ENCODE assay signal across 13 cellular contexts in the genomic region with DNA sequence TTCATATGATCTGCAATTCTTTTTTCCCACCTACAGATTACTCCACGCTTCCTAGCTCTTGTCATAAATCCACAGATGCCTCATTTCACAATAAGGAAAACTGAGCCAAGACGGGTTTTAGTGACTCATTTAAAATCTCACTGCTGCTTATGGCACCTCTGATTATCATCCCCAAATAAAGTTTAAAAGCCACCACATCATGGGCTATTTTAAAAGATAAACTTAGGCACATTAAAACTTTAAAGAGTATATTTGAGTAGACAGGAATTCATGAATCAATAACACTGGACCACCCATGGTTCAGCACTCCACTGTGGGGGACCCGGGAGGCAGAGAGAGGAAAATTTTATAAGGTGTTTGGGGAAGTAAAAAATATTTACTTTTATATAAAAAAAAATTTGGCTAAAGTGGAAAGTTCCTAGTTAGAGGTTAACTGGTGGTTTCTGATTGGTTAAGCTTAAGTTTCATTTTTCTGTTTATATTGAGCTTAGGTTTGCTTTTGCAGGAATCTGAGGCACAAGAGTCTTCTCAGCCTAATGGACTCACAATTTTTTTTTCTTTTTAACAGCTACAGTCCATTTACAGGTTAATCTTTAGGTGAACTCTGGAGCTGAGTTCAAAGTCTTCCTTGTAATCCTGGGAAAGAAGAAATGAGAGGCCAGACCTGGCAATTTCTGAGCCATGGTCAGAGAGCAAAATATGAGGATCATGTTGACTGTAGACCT. TPM values are rescaled to one million over a fixed set of nuclear protein-coding genes. Genes with fewer than 3 reads are reported as not detected.
DNase-seq lines count a peak whose midpoint lies in the region; ATAC-seq, FAIRE-seq and TF ChIP-seq lines count a peak whose summit lies in the region.
"Had no signal": no experiment of that assay in that cellular context is flagged by ENCODE, and none has a peak within 500 bp of the region (broad histone marks: within the 10 kb centered on the region; RNA-seq: fewer than 3 reads in every experiment).

No MANE protein-coding gene starts in this region.

- H3K27me3 ChIP-seq in astrocyte (ENCODE audit: insufficient read depth, low read length) (peaks cover 5% of the 10 kb centered on the region), stomach (no peaks in the 10 kb centered on the region)
- no peaks in the 10 kb centered on the region for H3K27me3 ChIP-seq in CD4-positive, alpha-beta T cell (ENCODE audit: control insufficient read depth, insufficient read depth, low read length)
- H3K27me3 ChIP-seq: transverse colon had no signal

- H3K27ac ChIP-seq in astrocyte (ENCODE audit: low read depth, low read length), result no peak overlapping the region
- peak overlapping the region in 3 of 5 donors; percentile 2 to 51 (median 35) for H3K27ac ChIP-seq in stomach
- H3K27ac ChIP-seq in CD4-positive, alpha-beta T cell (ENCODE audit: low read depth, low read length), result no peak overlapping the region

- H3K4me2 ChIP-seq in astrocyte (ENCODE audit: low read length), result peak overlapping the region; percentile 35

- DNase-seq in HCEC 1CT (peak; percentile 77), astrocyte (ENCODE audit: low read depth) (peak; percentile 65), iris pigment epithelial cell (ENCODE audit: low read depth) (peak; percentile 65), stomach (no peak), NCI-H526 treated with DMSO at 0.1 percent for 48 hours (lab: John Stamatoyannopoulos, UW) (no peak), NCI-H1436 (lab: John Stamatoyannopoulos, UW) (no peak)
- DNase-seq in CD4-positive, alpha-beta T cell, result no peak
- DNase-seq: dermis blood vessel endothelial cell, left cardiac atrium, MV-4-11, transverse colon had no signal

- POLR2A ChIA-PET in CD4-positive, alpha-beta T cell (lab: Charles Lee), result no interaction called here

- H3K27ac Mint-ChIP-seq in astrocyte (ENCODE audit: unreplicated experiment), result no peak overlapping the region
- H3K27ac Mint-ChIP-seq in CD4-positive, alpha-beta T cell, result no peak overlapping the region

- H3K9ac ChIP-seq in astrocyte (ENCODE audit: low read length), result no peak overlapping the region

- H3K4me3 ChIP-seq in astrocyte (ENCODE audit: insufficient read depth, low read depth, low read length), result no peak overlapping the region
- no peak overlapping the region for H3K4me3 ChIP-seq in stomach
- H3K4me3 ChIP-seq: GM12878, transverse colon had no signal

- no peaks in the 10 kb centered on the region for H3K79me2 ChIP-seq in astrocyte (ENCODE audit: insufficient read depth, low read length)

- WGBS in stomach, 5 donors, result 9 to 17% (median 13%) methylated on average over 3 of the region's 3 CpGs

- no peak for FAIRE-seq in astrocyte (lab: Jason Lieb, UNC)
- FAIRE-seq: GM12878 had no signal

- TF ChIP-seq CTCF in astrocyte (IDR thresholded peaks at IDR 0.05; ENCODE audit: insufficient read depth, low read depth, low read length), result no peak
- TF ChIP-seq CTCF in stomach (IDR thresholded peaks at IDR 0.05), result no peak
- TF ChIP-seq CTCF in CD4-positive, alpha-beta T cell (IDR thresholded peaks at IDR 0.05), result no peak

- no peaks in the 10 kb centered on the region for H3K36me3 Mint-ChIP-seq in astrocyte (ENCODE audit: low read depth, unreplicated experiment)
- no peaks in the 10 kb centered on the region for H3K36me3 Mint-ChIP-seq in CD4-positive, alpha-beta T cell (ENCODE audit: low read depth)

- no peak overlapping the region for H3K4me3 Mint-ChIP-seq in astrocyte (ENCODE audit: unreplicated experiment)
- no peak overlapping the region for H3K4me3 Mint-ChIP-seq in CD4-positive, alpha-beta T cell

- peaks cover 2% of the 10 kb centered on the region for H3K27me3 Mint-ChIP-seq in astrocyte (ENCODE audit: low read depth, unreplicated experiment)
- H3K27me3 Mint-ChIP-seq in CD4-positive, alpha-beta T cell, result peaks cover 18% of the 10 kb centered on the region

- H3K36me3 ChIP-seq in astrocyte (ENCODE audit: insufficient read depth, low read length), result no peaks in the 10 kb centered on the region
- H3K36me3 ChIP-seq in stomach, result no peaks in the 10 kb centered on the region
- H3K36me3 ChIP-seq: transverse colon had no signal

- no peak for ATAC-seq in CD4-positive, alpha-beta T cell (ENCODE audit: poor library complexity)
- no peak for ATAC-seq in HG02798 (IDR thresholded peaks at IDR 0.05; ENCODE audit: poor library complexity, unreplicated experiment)
- ATAC-seq: left cardiac atrium had no signal

- H3K4me1 ChIP-seq in astrocyte (ENCODE audit: insufficient read depth, low read length) (no peaks in the 10 kb centered on the region), stomach (peaks cover 7 to 27% (median 23%) of the 10 kb centered on the region in 4 donors)

- H4K20me1 ChIP-seq in astrocyte (ENCODE audit: insufficient read depth, low read length), result no peaks in the 10 kb centered on the region

- H3K4me1 Mint-ChIP-seq in astrocyte (ENCODE audit: low read depth, unreplicated experiment), result peaks cover 5% of the 10 kb centered on the region
- H3K4me1 Mint-ChIP-seq in CD4-positive, alpha-beta T cell (ENCODE audit: low read depth), result no peaks in the 10 kb centered on the region

- H3K9me3 ChIP-seq in astrocyte (ENCODE audit: insufficient read depth, low read depth, low read length), result no peaks in the 10 kb centered on the region
- no peaks in the 10 kb centered on the region for H3K9me3 ChIP-seq in stomach
- H3K9me3 ChIP-seq in CD4-positive, alpha-beta T cell (ENCODE audit: control insufficient read depth, low read length), result no peaks in the 10 kb centered on the region
- H3K9me3 ChIP-seq: transverse colon had no signal

- intact Hi-C loops in stomach (cut with DNase I; ENCODE audit: low total_unique reads), result no loop called here
- intact Hi-C loops in CD4-positive, alpha-beta T cell (cut with DNase I, micrococcal nuclease), result no loop called here

- TF ChIP-seq POLR2A in stomach (IDR thresholded peaks at IDR 0.05), result no peak

- CTCF ChIA-PET in CD4-positive, alpha-beta T cell (lab: Charles Lee), result interaction anchor here (2.3 kb wide), 1 partner anchor 11 kb away, joined by 5 read pairs; no protein-coding TSS in a partner anchor

- no peak overlapping the region for H2AFZ ChIP-seq in astrocyte (ENCODE audit: low read depth, low read length)

- TF ChIP-seq EP300 in stomach (IDR thresholded peaks at IDR 0.05), result no peak

- peaks cover 2% of the 10 kb centered on the region for H3K9me3 Mint-ChIP-seq in astrocyte (ENCODE audit: unreplicated experiment)
- H3K9me3 Mint-ChIP-seq in CD4-positive, alpha-beta T cell, result no peaks in the 10 kb centered on the region

RNA-seq across cellular contexts. Expression of gene DNAH14, which starts 55.7 kb away (rescaled TPM):
- total RNA-seq in astrocyte (20.2 and 21.2 TPM in 2 replicates), stomach (100 to 1,000 TPM in 1 of 5 donors, 10 to 100 TPM in 2, 1 to 10 TPM in 2; 4.7 to 158 (median 22.3) TPM)
- polyA plus RNA-seq in stomach, result 1 to 10 TPM; 1.7 to 5.5 (median 3.5) TPM
- under 1 TPM; 0.27 to 0.34 TPM for total RNA-seq in CD4-positive, alpha-beta T cell

Comparison
In these comparisons a context has a peak if more than half of its experiments do, and no peak if none do; other contexts are left out.
1. DNase-seq: peak in HCEC 1CT (single experiment), astrocyte (single experiment) and iris pigment epithelial cell (single experiment); none in stomach (single experiment), NCI-H526 treated with DMSO at 0.1 percent for 48 hours (single experiment), CD4-positive, alpha-beta T cell (0 of 10) and NCI-H1436 (single experiment).
2. H3K27ac ChIP-seq: peak in stomach (3 of 5); none in astrocyte (single experiment) and CD4-positive, alpha-beta T cell (single experiment).
3. RNA of gene DNAH14, which starts 55.7 kb away (total RNA-seq): 4.7 to 158 TPM in stomach and 20.2 to 21.2 TPM in astrocyte; 0.27 to 0.34 TPM in CD4-positive, alpha-beta T cell; every median in the first group is over 4 times any median in the second.